In genomic region chr20:5131502-5131901, GRCh38 we compare ENCODE assay signal across 11 cellular contexts. TPM values are rescaled to one million over a fixed set of nuclear protein-coding genes. Genes with fewer than 3 reads are reported as not detected.
DNase-seq lines count a peak whose midpoint lies in the region; ATAC-seq and TF ChIP-seq lines count a peak whose summit lies in the region.
"Had no signal": no experiment of that assay in that cellular context is flagged by ENCODE, and none has a peak within 500 bp of the region (broad histone marks: within the 10 kb centered on the region; RNA-seq: fewer than 3 reads in every experiment).

No MANE protein-coding gene starts in this region.

- ATAC-seq in activated T-cell treated with anti-CD3 and anti-CD28 coated beads, Interleukin-2, amount 50 U/mL, for 72 hours (replicated peaks in 1 of 2) = no peak
- ATAC-seq in left colon = no peak

- H3K27ac ChIP-seq in OCI-LY1 (ENCODE audit: low read depth, low read length, poor library complexity, severe bottlenecking) (peak overlapping the region; percentile 4), esophagus muscularis mucosa (replicated peaks in 1 of 4) (peak overlapping the region; percentile 98 to 99 (median 99)), stomach (peak overlapping the region in 3 of 5 donors; percentile 51 to 76 (median 66))

- no peak overlapping the region for H2AFZ ChIP-seq in OCI-LY1 (ENCODE audit: low read length)

- peak overlapping the region in 1 of 2 donors; percentile 54 for H3K4me3 Mint-ChIP-seq in activated T-cell treated with anti-CD3 and anti-CD28 coated beads, Interleukin-2, amount 50 U/mL, for 72 hours
- no peak overlapping the region for H3K4me3 Mint-ChIP-seq in immature natural killer cell

- TF ChIP-seq EP300 in esophagus muscularis mucosa (IDR thresholded peaks at IDR 0.05) = no peak
- TF ChIP-seq EP300 in stomach (IDR thresholded peaks at IDR 0.05) = no peak

- no peaks in the 10 kb centered on the region for H3F3A ChIP-seq in OCI-LY1 (ENCODE audit: insufficient read depth, low read length)

- H3K27me3 Mint-ChIP-seq in activated T-cell treated with anti-CD3 and anti-CD28 coated beads, Interleukin-2, amount 50 U/mL, for 72 hours (ENCODE audit: low read depth) = no peaks in the 10 kb centered on the region
- peaks cover 0 to 6% (median 3%) of the 10 kb centered on the region in 3 donors for H3K27me3 Mint-ChIP-seq in immature natural killer cell (ENCODE audit: low read depth in 3 of 3)

- no peaks in the 10 kb centered on the region for H3K36me3 ChIP-seq in OCI-LY1 (ENCODE audit: insufficient read depth, low read length)
- no peaks in the 10 kb centered on the region for H3K36me3 ChIP-seq in esophagus muscularis mucosa
- no peaks in the 10 kb centered on the region for H3K36me3 ChIP-seq in stomach

- H3K4me1 Mint-ChIP-seq in activated T-cell treated with anti-CD3 and anti-CD28 coated beads, Interleukin-2, amount 50 U/mL, for 72 hours (ENCODE audit: low read depth) = peaks cover 34% of the 10 kb centered on the region
- peaks cover 28 to 38% of the 10 kb centered on the region in 2 donors for H3K4me1 Mint-ChIP-seq in immature natural killer cell

- peaks cover 41% of the 10 kb centered on the region for H3K4me1 ChIP-seq in OCI-LY1 (ENCODE audit: insufficient read depth, low read length, severe bottlenecking)
- H3K4me1 ChIP-seq in esophagus muscularis mucosa = peaks cover 72 to 90% (median 80%) of the 10 kb centered on the region in 4 donors
- H3K4me1 ChIP-seq in stomach = peaks cover 21 to 76% (median 49%) of the 10 kb centered on the region in 4 donors

- no peak overlapping the region; the same call in 1 of the 2 replicates for H3K9ac ChIP-seq in OCI-LY1 (ENCODE audit: low read length)

- TF ChIP-seq POLR2A in esophagus muscularis mucosa (IDR thresholded peaks at IDR 0.05; ENCODE audit: low read depth) (no peak), stomach (IDR thresholded peaks at IDR 0.05) (no peak)

- peak overlapping the region; percentile 10 for H3K4me3 ChIP-seq in OCI-LY1 (ENCODE audit: low read depth, low read length, poor library complexity, severe bottlenecking)
- H3K4me3 ChIP-seq in esophagus muscularis mucosa = peak overlapping the region; percentile 8 to 33 (median 21)
- H3K4me3 ChIP-seq in stomach = no peak overlapping the region
- H3K4me3 ChIP-seq: upper lobe of left lung had no signal

- DNase-seq in activated T-cell treated with anti-CD3 and anti-CD28 coated beads, Interleukin-2, amount 50 U/mL, for 72 hours = no peak
- DNase-seq in activated T-cell treated with anti-CD3 and anti-CD28 coated beads, Interleukin-2, amount 50 U/mL, for 48 hours = no peak
- DNase-seq in esophagus muscularis mucosa (ENCODE audit: extremely low spot score) (no peak), stomach (no peak), left colon (no peak), SK-N-DZ (ENCODE audit: low spot score) (no peak), immature natural killer cell (no peak)
- DNase-seq: activated CD4-positive, alpha-beta T cell treated with anti-CD3 and anti-CD28 coated beads for 1 hour; SW 1271; upper lobe of left lung had no signal

- H3K9me3 ChIP-seq in OCI-LY1 (ENCODE audit: low read length) (no peaks in the 10 kb centered on the region), esophagus muscularis mucosa (no peaks in the 10 kb centered on the region), stomach (no peaks in the 10 kb centered on the region)
- H3K9me3 ChIP-seq: upper lobe of left lung had no signal

- 71% methylated on average over 5 of the region's 5 CpGs for WGBS in esophagus muscularis mucosa
- 76 to 91% (median 83%) methylated on average over 5 of the region's 5 CpGs for WGBS in stomach, 5 donors

- H3K9me3 Mint-ChIP-seq in activated T-cell treated with anti-CD3 and anti-CD28 coated beads, Interleukin-2, amount 50 U/mL, for 72 hours = no peaks in the 10 kb centered on the region
- no peaks in the 10 kb centered on the region for H3K9me3 Mint-ChIP-seq in immature natural killer cell

- H3K36me3 Mint-ChIP-seq in activated T-cell treated with anti-CD3 and anti-CD28 coated beads, Interleukin-2, amount 50 U/mL, for 72 hours (ENCODE audit: insufficient read depth in 2 of 2) = peaks cover 3 to 5% of the 10 kb centered on the region in 2 donors
- no peaks in the 10 kb centered on the region for H3K36me3 Mint-ChIP-seq in immature natural killer cell

- peaks cover 36% of the 10 kb centered on the region; the same call in 1 of the 2 replicates for H3K79me2 ChIP-seq in OCI-LY1 (ENCODE audit: insufficient read depth, low read length)

- intact Hi-C loops in esophagus muscularis mucosa (cut with DNase I) (no loop called here), stomach (cut with DNase I; ENCODE audit: low total_unique reads) (no loop called here), left colon (cut with DNase I, micrococcal nuclease) (loop anchor here in 1 of 2 donors (10.0 kb wide), 1 partner anchor 53 kb away; no protein-coding TSS in a partner anchor)

- no peaks in the 10 kb centered on the region for H4K20me1 ChIP-seq in OCI-LY1 (ENCODE audit: insufficient read depth, low read length)

- peak overlapping the region; percentile 37 for H3K4me2 ChIP-seq in OCI-LY1 (ENCODE audit: low read length)

- no peaks in the 10 kb centered on the region for H3K9me2 ChIP-seq in OCI-LY1 (ENCODE audit: low read depth, low read length)

- peak overlapping the region; percentile 72 for H3K27ac Mint-ChIP-seq in activated T-cell treated with anti-CD3 and anti-CD28 coated beads, Interleukin-2, amount 50 U/mL, for 72 hours
- peak overlapping the region in 1 of 6 donors; percentile 6 for H3K27ac Mint-ChIP-seq in immature natural killer cell

- no peaks in the 10 kb centered on the region for H3K27me3 ChIP-seq in OCI-LY1 (ENCODE audit: insufficient read depth, low read length)
- H3K27me3 ChIP-seq in esophagus muscularis mucosa = no peaks in the 10 kb centered on the region
- H3K27me3 ChIP-seq in stomach = no peaks in the 10 kb centered on the region
- H3K27me3 ChIP-seq: upper lobe of left lung had no signal

- TF ChIP-seq CTCF in OCI-LY1 (IDR thresholded peaks at IDR 0.05; ENCODE audit: low read length) = no peak
- no peak for TF ChIP-seq CTCF in esophagus muscularis mucosa (IDR thresholded peaks at IDR 0.05)
- TF ChIP-seq CTCF in stomach (IDR thresholded peaks at IDR 0.05) = no peak

RNA-seq across cellular contexts. Expression of gene CDS2, which starts 4.7 kb away (rescaled TPM):
- 10 to 100 TPM; 62.0 to 67.2 TPM for total RNA-seq in activated T-cell treated with anti-CD3 and anti-CD28 coated beads, Interleukin-2, amount 50 U/mL, for 72 hours
- total RNA-seq in esophagus muscularis mucosa (10 to 100 TPM; 54.8 to 83.1 (median 69.7) TPM), stomach (10 to 100 TPM; 11.3 to 88.1 (median 47.9) TPM), left colon (10 to 100 TPM; 33.4 to 42.6 TPM)
- polyA plus RNA-seq in stomach (1 to 10 TPM; 2.1 to 8.0 (median 5.4) TPM), immature natural killer cell (10 to 100 TPM; 50.1 to 61.1 (median 54.8) TPM)
- 28.5 and 28.7 TPM in 2 replicates for polyA plus RNA-seq in SK-N-DZ (2014; cell fraction: cytosol; rRNA removed)
- 30.6 and 32.0 TPM in 2 replicates for polyA plus RNA-seq in SK-N-DZ (2014; cell fraction: nucleus; rRNA removed)

RNA-seq across cellular contexts. Expression of gene PCNA, which starts 11.7 kb away (rescaled TPM):
- total RNA-seq in activated T-cell treated with anti-CD3 and anti-CD28 coated beads, Interleukin-2, amount 50 U/mL, for 72 hours = 100 to 1,000 TPM; 383 to 474 TPM
- 10 to 100 TPM; 25.0 to 37.8 (median 35.9) TPM for total RNA-seq in esophagus muscularis mucosa
- 10 to 100 TPM in 3 of 5 donors, 1 to 10 TPM in 1, under 1 TPM in 1; 0.87 to 77.5 (median 21.4) TPM for total RNA-seq in stomach
- 10 to 100 TPM; 77.9 to 82.3 (median 78.2) TPM for polyA plus RNA-seq in stomach
- total RNA-seq in left colon = 10 to 100 TPM; 47.9 to 61.5 TPM
- 918 and 1,013 TPM in 2 replicates for polyA plus RNA-seq in SK-N-DZ (2014; cell fraction: cytosol; rRNA removed)
- polyA plus RNA-seq in SK-N-DZ (2014; cell fraction: nucleus; rRNA removed) = 512 and 516 TPM in 2 replicates
- polyA plus RNA-seq in immature natural killer cell = 10 to 100 TPM; 63.3 to 86.5 (median 76.4) TPM

RNA-seq across cellular contexts. Expression of gene TMEM230, which starts 18.6 kb away (rescaled TPM):
- total RNA-seq in activated T-cell treated with anti-CD3 and anti-CD28 coated beads, Interleukin-2, amount 50 U/mL, for 72 hours = 10 to 100 TPM; 70.9 to 71.9 TPM
- total RNA-seq in esophagus muscularis mucosa (100 to 1,000 TPM in 3 of 4 donors, 10 to 100 TPM in 1; 85.8 to 118 (median 107) TPM), stomach (100 to 1,000 TPM in 1 of 5 donors, 10 to 100 TPM in 4; 30.9 to 100 (median 46.7) TPM), left colon (10 to 100 TPM; 64.3 to 81.4 TPM)
- polyA plus RNA-seq in stomach (100 to 1,000 TPM in 2 of 3 donors, 10 to 100 TPM in 1; 80.4 to 166 (median 151) TPM), immature natural killer cell (100 to 1,000 TPM; 224 to 275 (median 239) TPM)
- 131 and 142 TPM in 2 replicates for polyA plus RNA-seq in SK-N-DZ (2014; cell fraction: cytosol; rRNA removed)
- polyA plus RNA-seq in SK-N-DZ (2014; cell fraction: nucleus; rRNA removed) = 70.4 and 71.7 TPM in 2 replicates

Comparison
In these comparisons a context has a peak if more than half of its experiments do, and no peak if none do; other contexts are left out.
1. H3K27ac ChIP-seq: peak in every context shown above with its lines; median percentile 99 in esophagus muscularis mucosa; 66 in stomach; 4 in OCI-LY1.
2. H3K4me3 ChIP-seq: peak in OCI-LY1 (single experiment) and esophagus muscularis mucosa (4 of 4); none in stomach (0 of 4).
3. RNA of gene PCNA, which starts 11.7 kb away (total RNA-seq): 383 to 474 TPM in activated T-cell treated with anti-CD3 and anti-CD28 coated beads, Interleukin-2, amount 50 U/mL, for 72 hours; 47.9 to 61.5 TPM in left colon, 25.0 to 37.8 TPM in esophagus muscularis mucosa and 0.87 to 77.5 TPM in stomach; every median in the first group is over 4 times any median in the second.